Comparison of ENCODE assay signal across 21 cellular contexts in the genomic region with DNA sequence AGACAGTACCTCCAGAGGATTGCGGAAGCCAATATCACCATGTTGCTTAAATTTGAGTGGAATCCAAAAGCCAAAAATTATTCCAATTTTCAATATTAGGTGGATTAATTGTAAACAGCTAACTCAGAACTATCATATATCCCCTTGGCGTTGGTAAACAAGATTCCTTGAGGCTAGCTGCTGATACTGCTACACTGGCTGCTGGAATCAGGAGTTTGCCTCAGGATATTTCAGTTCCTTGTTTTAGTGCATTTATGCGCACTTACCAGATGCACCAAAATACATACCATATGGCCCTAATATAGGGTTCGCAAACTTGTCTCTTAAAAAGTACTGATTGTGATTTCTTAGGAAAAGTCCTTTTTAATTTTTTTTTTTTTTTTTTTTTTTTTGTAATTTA.
A peak's percentile ranks its signal among the peaks of the same experiment; 100 is the strongest.
DNase-seq lines count a peak whose midpoint lies in the region; ATAC-seq, FAIRE-seq and TF ChIP-seq lines count a peak whose summit lies in the region.
"Had no signal": no experiment of that assay in that cellular context is flagged by ENCODE, and none has a peak within 500 bp of the region (broad histone marks: within the 10 kb centered on the region; RNA-seq: fewer than 3 reads in every experiment).

No MANE protein-coding gene starts in this region.

- no peaks in the 10 kb centered on the region for H3K9me3 ChIP-seq in small intestine (ENCODE audit: control insufficient read depth, low read depth)
- H3K9me3 ChIP-seq in spleen: peaks cover 0 to 13% (median 6%) of the 10 kb centered on the region in 8 donors
- H3K9me3 ChIP-seq: A549, Caco-2 had no signal

- H3K36me3 Mint-ChIP-seq in nephron (ENCODE audit: low read depth): no peaks in the 10 kb centered on the region

- peak overlapping the region; percentile 23 to 65 (median 41) for H3K27ac Mint-ChIP-seq in nephron
- H3K27ac Mint-ChIP-seq: CD4-positive, alpha-beta T cell; HFFc6 had no signal

- no peak overlapping the region for H3K4me3 Mint-ChIP-seq in nephron
- H3K4me3 Mint-ChIP-seq: CD4-positive, alpha-beta T cell; HFFc6 had no signal

- H3K27me3 ChIP-seq in small intestine (ENCODE audit: control insufficient read depth in 2 of 2, insufficient read depth in 2 of 2, low read length in 2 of 2): no peaks in the 10 kb centered on the region
- no peaks in the 10 kb centered on the region for H3K27me3 ChIP-seq in spleen (replicated peaks in 1 of 7)

- no peak for TF ChIP-seq POLR2A in spleen (IDR thresholded peaks at IDR 0.05)

- H3K36me3 ChIP-seq in small intestine (ENCODE audit: control insufficient read depth in 2 of 2, insufficient read depth in 2 of 2, low read length in 2 of 2) (no peaks in the 10 kb centered on the region), spleen (no peaks in the 10 kb centered on the region)

- TF ChIP-seq CTCF in nephron (IDR thresholded peaks at IDR 0.05; ENCODE audit: unreplicated experiment in 3 of 3): no peak
- TF ChIP-seq CTCF in spleen (IDR thresholded peaks at IDR 0.05 in 8 of 11, conservative IDR thresholded peaks at IDR 0.05 in 3 of 11): no peak

- no peak for ATAC-seq in GM18511 (IDR thresholded peaks at IDR 0.05; ENCODE audit: unreplicated experiment)
- ATAC-seq: A549, HCT116 had no signal

- no peaks in the 10 kb centered on the region for H3K4me1 ChIP-seq in small intestine (ENCODE audit: control insufficient read depth in 2 of 2, insufficient read depth in 1 of 2, low read depth in 1 of 2, low read length in 1 of 2)
- H3K4me1 ChIP-seq in spleen: no peaks in the 10 kb centered on the region
- H3K4me1 ChIP-seq: A549, Caco-2 had no signal

- DNase-seq in NCI-H1694 treated with DMSO at 0.1 percent for 48 hours (lab: John Stamatoyannopoulos, UW) (peak; percentile 70), NCI-H1694 (lab: John Stamatoyannopoulos, UW) (no peak), NCI-H69 (lab: John Stamatoyannopoulos, UW) (peak; percentile 38), small intestine (no peak), spleen (no peak)
- DNase-seq: AML-193; Caco-2; CD4-positive, alpha-beta T cell; DMS79 treated with DMSO at 0.1 percent for 48 hours; GF-D8; GOT3; H7; HFFc6 had no signal

- H3K4me3 ChIP-seq in small intestine (ENCODE audit: low read depth in 1 of 2, low read length in 2 of 2) (no peak overlapping the region), spleen (no peak overlapping the region)
- H3K4me3 ChIP-seq: A549 had no signal

- H3K27me3 Mint-ChIP-seq in nephron (ENCODE audit: low read depth): no peaks in the 10 kb centered on the region
- H3K27me3 Mint-ChIP-seq: CD4-positive, alpha-beta T cell had no signal

- intact Hi-C loops in spleen (cut with DNase I; ENCODE audit: low total_unique reads): no loop called here

- H3K4me1 Mint-ChIP-seq in nephron: peaks cover 37% of the 10 kb centered on the region

- no peak for FAIRE-seq in small intestine (lab: Jason Lieb, UNC)
- FAIRE-seq: A549, D721Med had no signal

- H3K27ac ChIP-seq in small intestine (ENCODE audit: low read depth in 1 of 2, low read length in 1 of 2): no peak overlapping the region
- H3K27ac ChIP-seq in spleen: no peak overlapping the region
- H3K27ac ChIP-seq: 22Rv1, A549, C4-2B, HL-60 had no signal

- WGBS in small intestine, 3 donors: 92 to 93% (median 92%) methylated on average over 4 of the region's 4 CpGs
- 88 to 96% (median 93%) methylated on average over 4 of the region's 4 CpGs for WGBS in spleen, 5 donors

- H3K9me3 Mint-ChIP-seq in nephron: peaks cover 18% of the 10 kb centered on the region
- H3K9me3 Mint-ChIP-seq: HFFc6 had no signal

Comparison
In these comparisons a context has a peak if more than half of its experiments do, and no peak if none do; other contexts are left out.
1. DNase-seq: peak in NCI-H1694 treated with DMSO at 0.1 percent for 48 hours (single experiment) and NCI-H69 (single experiment); none in NCI-H1694 (single experiment), small intestine (single experiment) and spleen (single experiment).